In the genomic region with DNA sequence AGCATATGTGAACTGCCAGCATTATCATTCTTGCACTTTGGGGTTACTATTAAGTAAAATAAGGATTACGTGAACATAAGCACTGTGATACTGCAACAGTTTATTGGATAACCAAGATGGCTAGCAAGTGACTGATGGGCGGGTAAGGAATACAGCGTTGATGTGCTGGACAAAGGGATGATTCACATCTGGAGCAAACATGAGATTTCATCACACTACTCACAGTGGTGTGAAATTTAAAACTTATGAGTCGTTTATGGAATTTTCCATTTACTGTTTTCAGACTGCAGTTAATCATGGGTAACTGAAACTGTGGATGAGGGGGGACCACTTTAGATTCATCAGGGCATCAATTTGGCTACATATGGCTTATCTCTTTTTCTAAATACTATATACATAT, we compare ENCODE assay signal across 1 cellular context.
TF ChIP-seq lines count a peak whose summit lies in the region.

No MANE protein-coding gene starts in this region.

TF ChIP-seq in endothelial cell of umbilical vein, 7 proteins besides CTCF, POLR2A, EP300 and RAD21:
- TF ChIP-seq MYC (IDR thresholded peaks at IDR 0.05; ENCODE audit: low read depth, low read length) (no peak), EZH2 (IDR thresholded peaks at IDR 0.05; ENCODE audit: borderline replicate concordance, low read depth, low read length, severe bottlenecking) (no peak), MAX (IDR thresholded peaks at IDR 0.05; ENCODE audit: insufficient read depth, insufficient read length) (no peak), FOS (IDR thresholded peaks at IDR 0.05; ENCODE audit: borderline replicate concordance, insufficient read depth, low read length) (no peak), GATA2 (IDR thresholded peaks at IDR 0.05; ENCODE audit: insufficient read depth, insufficient read length, low read depth, low read length) (no peak), POLR2AphosphoS5 (IDR thresholded peaks at IDR 0.05; ENCODE audit: insufficient read depth, low read depth, low read length) (no peak), JUN (IDR thresholded peaks at IDR 0.05; ENCODE audit: borderline replicate concordance, insufficient read depth, insufficient read length, low read depth) (no peak)
